30 cellular contexts compared by ENCODE assay signal in the genomic region with DNA sequence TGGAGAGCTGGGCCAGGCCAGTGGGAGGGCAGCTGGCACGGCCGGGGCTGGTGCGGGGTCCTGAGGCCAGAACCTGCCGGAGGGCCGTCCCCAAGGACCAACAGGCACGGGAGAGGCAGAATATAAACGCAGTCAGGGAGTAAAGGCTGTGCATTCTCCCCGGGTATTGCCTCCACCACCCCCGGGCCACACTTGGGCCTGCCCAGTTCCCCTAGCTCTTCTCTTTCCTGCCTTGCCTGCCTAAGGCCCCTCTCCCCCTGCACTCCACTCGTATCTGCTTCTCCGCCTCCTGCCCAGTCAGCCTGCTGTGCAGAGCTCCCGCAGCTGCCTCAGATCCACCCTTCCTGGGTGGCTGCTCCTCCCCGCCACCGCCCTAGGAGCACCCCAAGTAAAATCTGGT. TPM values are rescaled to one million over a fixed set of nuclear protein-coding genes. Genes with fewer than 3 reads are reported as not detected.
DNase-seq lines count a peak whose midpoint lies in the region; ATAC-seq and TF ChIP-seq lines count a peak whose summit lies in the region.
"Had no signal": no experiment of that assay in that cellular context is flagged by ENCODE, and none has a peak within 500 bp of the region (broad histone marks: within the 10 kb centered on the region; RNA-seq: fewer than 3 reads in every experiment).

No MANE protein-coding gene starts in this region.

- POLR2A ChIA-PET in CD4-positive, alpha-beta T cell (lab: Charles Lee) = no interaction called here

- intact Hi-C loops in body of pancreas (cut with DNase I) = no loop called here
- intact Hi-C loops in CD4-positive, alpha-beta T cell (cut with DNase I, micrococcal nuclease) = no loop called here

- H3K4me1 ChIP-seq in BLaER1 treated with 17β-estradiol and CSF1 and Interleukin-3, amounts not matched to agents 10 nM and 100 nM = peaks cover 27 to 49% (median 42%) of the 10 kb centered on the region in 10 experiments
- peaks cover 38% of the 10 kb centered on the region for H3K4me1 ChIP-seq in body of pancreas
- H3K4me1 ChIP-seq: prostate gland had no signal

- peak overlapping the region in 4 of 11 experiments; percentile 5 to 43 (median 23); a peak in 3 of 22 replicates for H3K27ac ChIP-seq in BLaER1 treated with 17β-estradiol and CSF1 and Interleukin-3, amounts not matched to agents 10 nM and 100 nM
- peak overlapping the region; percentile 4 to 44 (median 30) for H3K27ac ChIP-seq in body of pancreas
- H3K27ac ChIP-seq in CD4-positive, alpha-beta T cell (ENCODE audit: low read depth, low read length) = no peak overlapping the region
- H3K27ac ChIP-seq in coronary artery = no peak overlapping the region
- H3K27ac ChIP-seq: C4-2B, cardiac muscle cell, esophagus muscularis mucosa, heart left ventricle, KMS-11, prostate gland, tibial nerve had no signal

- H3K27me3 ChIP-seq in BLaER1 treated with 17β-estradiol and CSF1 and Interleukin-3, amounts not matched to agents 10 nM and 100 nM = peaks cover 0 to 17% (median 3%) of the 10 kb centered on the region in 11 experiments; a peak in 8 of 22 replicates
- H3K27me3 ChIP-seq in body of pancreas = no peaks in the 10 kb centered on the region
- H3K27me3 ChIP-seq in CD4-positive, alpha-beta T cell (ENCODE audit: control insufficient read depth, insufficient read depth, low read length) = no peaks in the 10 kb centered on the region
- H3K27me3 ChIP-seq: cardiac muscle cell, heart left ventricle, tibial nerve had no signal

- no peaks in the 10 kb centered on the region for H3K36me3 ChIP-seq in BLaER1 treated with 17β-estradiol and CSF1 and Interleukin-3, amounts not matched to agents 10 nM and 100 nM
- H3K36me3 ChIP-seq in body of pancreas (replicated peaks in 1 of 2; ENCODE audit: insufficient read depth in 1 of 2, low read depth in 2 of 2) = no peaks in the 10 kb centered on the region
- H3K36me3 ChIP-seq: cardiac muscle cell, esophagus muscularis mucosa, heart left ventricle, prostate gland, tibial nerve had no signal

- H3K4me1 Mint-ChIP-seq in mesothelial cell of epicardium (peaks cover 27% of the 10 kb centered on the region), progenitor cell of endocrine pancreas (ENCODE audit: low read depth) (peaks cover 17% of the 10 kb centered on the region)
- H3K4me1 Mint-ChIP-seq in CD4-positive, alpha-beta T cell (ENCODE audit: low read depth) = no peaks in the 10 kb centered on the region
- H3K4me1 Mint-ChIP-seq: activated CD4-positive, alpha-beta T cell treated with anti-CD3 and anti-CD28 coated beads, Interleukin-2, amount 10 ng/mL, durations not matched to agents 24 days and 14 days; activated naive CD8-positive, alpha-beta T cell treated with anti-CD3 and anti-CD28 coated beads, Interleukin-2, amount 10 ng/mL, durations not matched to agents 7 days and 5 days had no signal

- H3K4me3 ChIP-seq in BLaER1 treated with 17β-estradiol and CSF1 and Interleukin-3, amounts not matched to agents 10 nM and 100 nM = no peak overlapping the region
- no peak overlapping the region for H3K4me3 ChIP-seq in body of pancreas
- no peak overlapping the region for H3K4me3 ChIP-seq in coronary artery
- H3K4me3 ChIP-seq: cardiac muscle cell, heart left ventricle, prostate gland, tibial nerve had no signal

- 65 to 76% methylated on average over 12 to 14 of the region's 14 CpGs for WGBS in body of pancreas, 2 donors

- peak overlapping the region; percentile 41 for H3K27ac Mint-ChIP-seq in mesothelial cell of epicardium
- H3K27ac Mint-ChIP-seq in progenitor cell of endocrine pancreas = peak overlapping the region; percentile 79
- H3K27ac Mint-ChIP-seq in CD4-positive, alpha-beta T cell = no peak overlapping the region
- H3K27ac Mint-ChIP-seq: activated CD4-positive, alpha-beta T cell treated with anti-CD3 and anti-CD28 coated beads, Interleukin-2, amount 10 ng/mL, durations not matched to agents 24 days and 14 days; activated naive CD8-positive, alpha-beta T cell treated with anti-CD3 and anti-CD28 coated beads, Interleukin-2, amount 10 ng/mL, durations not matched to agents 7 days and 5 days; natural killer cell treated with Interleukin-12 subunit alpha and Interleukin-12 subunit beta and Interleukin-15 and Interleukin-18, amount 100 ng/mL, for 72 hours had no signal

- DNase-seq in body of pancreas (no peak), mesothelial cell of epicardium (ENCODE audit: low spot score in 2 of 2, unreplicated experiment in 2 of 2) (no peak), progenitor cell of endocrine pancreas (ENCODE audit: low spot score, unreplicated experiment) (no peak), LoVo (ENCODE audit: low spot score) (no peak), coronary artery (ENCODE audit: low spot score) (no peak)
- DNase-seq in CD4-positive, alpha-beta T cell = no peak
- DNase-seq: activated CD4-positive, alpha-beta T cell treated with anti-CD3 and anti-CD28 coated beads, Interleukin-2, amount 10 ng/mL, durations not matched to agents 24 days and 14 days; activated gamma-delta T cell treated with Interleukin-2 at 50 U/mL for 16 hours; activated naive CD8-positive, alpha-beta T cell treated with anti-CD3 and anti-CD28 coated beads, Interleukin-2, amount 10 ng/mL, durations not matched to agents 7 days and 5 days; activated T-cell treated with anti-CD3 and anti-CD28 coated beads, Interleukin-2, amount 50 U/mL, for 1 hour; aorta; cortex of kidney; DMS79; foreskin fibroblast; H9; NCI-H1417 treated with DMSO at 0.1 percent for 48 hours; NCI-H2029 treated with DMSO at 0.1 percent for 48 hours; NCI-H774; SIG-M5; stimulated activated CD4-positive, alpha-beta T cell treated with anti-CD3 and anti-CD28 coated beads, Interleukin-15, amount 100 ng/mL, for 24 hours; stimulated activated CD4-positive, alpha-beta T cell treated with anti-CD3 and anti-CD28 coated beads, Interleukin-4, amount 100 ng/mL, for 4 hours had no signal

- peak overlapping the region; percentile 51 to 84 (median 71) for H3K4me2 ChIP-seq in BLaER1 treated with 17β-estradiol and CSF1 and Interleukin-3, amounts not matched to agents 10 nM and 100 nM
- H3K4me2 ChIP-seq: KMS-11 had no signal

- CTCF ChIA-PET in CD4-positive, alpha-beta T cell (lab: Charles Lee) = no interaction called here

- H3K36me3 Mint-ChIP-seq in mesothelial cell of epicardium (peaks cover 4% of the 10 kb centered on the region), progenitor cell of endocrine pancreas (ENCODE audit: insufficient read depth) (peaks cover 13% of the 10 kb centered on the region)
- H3K36me3 Mint-ChIP-seq in CD4-positive, alpha-beta T cell (ENCODE audit: low read depth) = no peaks in the 10 kb centered on the region
- H3K36me3 Mint-ChIP-seq: natural killer cell treated with Interleukin-12 subunit alpha and Interleukin-12 subunit beta and Interleukin-15 and Interleukin-18, amount 100 ng/mL, for 72 hours had no signal

- TF ChIP-seq POLR2A in body of pancreas (IDR thresholded peaks at IDR 0.05) = peak in 1 of 3 donors; percentile 9

- H3K4me3 Mint-ChIP-seq in mesothelial cell of epicardium (no peak overlapping the region), progenitor cell of endocrine pancreas (ENCODE audit: low read depth) (no peak overlapping the region)
- H3K4me3 Mint-ChIP-seq in CD4-positive, alpha-beta T cell = no peak overlapping the region
- H3K4me3 Mint-ChIP-seq: activated CD4-positive, alpha-beta T cell treated with anti-CD3 and anti-CD28 coated beads, Interleukin-2, amount 10 ng/mL, durations not matched to agents 24 days and 14 days; activated naive CD8-positive, alpha-beta T cell treated with anti-CD3 and anti-CD28 coated beads, Interleukin-2, amount 10 ng/mL, durations not matched to agents 7 days and 5 days; H9; natural killer cell treated with Interleukin-12 subunit alpha and Interleukin-12 subunit beta and Interleukin-15 and Interleukin-18, amount 100 ng/mL, for 72 hours had no signal

- peaks cover 6 to 30% (median 26%) of the 10 kb centered on the region in 11 experiments; a peak in 18 of 22 replicates for H3K9me3 ChIP-seq in BLaER1 treated with 17β-estradiol and CSF1 and Interleukin-3, amounts not matched to agents 10 nM and 100 nM (replicated peaks in 1 of 11)
- no peaks in the 10 kb centered on the region for H3K9me3 ChIP-seq in body of pancreas
- no peaks in the 10 kb centered on the region for H3K9me3 ChIP-seq in CD4-positive, alpha-beta T cell (ENCODE audit: control insufficient read depth, low read length)
- H3K9me3 ChIP-seq: esophagus muscularis mucosa, heart left ventricle, prostate gland, tibial nerve had no signal

- H3K9me3 Mint-ChIP-seq in mesothelial cell of epicardium (no peaks in the 10 kb centered on the region), progenitor cell of endocrine pancreas (ENCODE audit: low read depth) (no peaks in the 10 kb centered on the region)
- H3K9me3 Mint-ChIP-seq in CD4-positive, alpha-beta T cell = no peaks in the 10 kb centered on the region
- H3K9me3 Mint-ChIP-seq: natural killer cell treated with Interleukin-12 subunit alpha and Interleukin-12 subunit beta and Interleukin-15 and Interleukin-18, amount 100 ng/mL, for 72 hours had no signal

- TF ChIP-seq CTCF in body of pancreas (IDR thresholded peaks at IDR 0.05) (no peak), mesothelial cell of epicardium (IDR thresholded peaks at IDR 0.05; ENCODE audit: unreplicated experiment) (no peak), progenitor cell of endocrine pancreas (IDR thresholded peaks at IDR 0.05; ENCODE audit: unreplicated experiment) (no peak), coronary artery (IDR thresholded peaks at IDR 0.05) (no peak)
- no peak for TF ChIP-seq CTCF in CD4-positive, alpha-beta T cell (IDR thresholded peaks at IDR 0.05)

- ATAC-seq in body of pancreas = no peak
- no peak for ATAC-seq in CD4-positive, alpha-beta T cell (ENCODE audit: poor library complexity)
- ATAC-seq: heart left ventricle; natural killer cell treated with Interleukin-12 subunit alpha and Interleukin-12 subunit beta and Interleukin-15 and Interleukin-18, amount 100 ng/mL, for 72 hours had no signal

- H3K27me3 Mint-ChIP-seq in mesothelial cell of epicardium (ENCODE audit: low read depth) = no peaks in the 10 kb centered on the region
- no peaks in the 10 kb centered on the region for H3K27me3 Mint-ChIP-seq in progenitor cell of endocrine pancreas
- H3K27me3 Mint-ChIP-seq in CD4-positive, alpha-beta T cell = no peaks in the 10 kb centered on the region
- H3K27me3 Mint-ChIP-seq: activated CD4-positive, alpha-beta T cell treated with anti-CD3 and anti-CD28 coated beads, Interleukin-2, amount 10 ng/mL, durations not matched to agents 24 days and 14 days; activated naive CD8-positive, alpha-beta T cell treated with anti-CD3 and anti-CD28 coated beads, Interleukin-2, amount 10 ng/mL, durations not matched to agents 7 days and 5 days; natural killer cell treated with Interleukin-12 subunit alpha and Interleukin-12 subunit beta and Interleukin-15 and Interleukin-18, amount 100 ng/mL, for 72 hours had no signal

- H4K20me1 ChIP-seq in BLaER1 treated with 17β-estradiol and CSF1 and Interleukin-3, amounts not matched to agents 10 nM and 100 nM = 0 out of 22 replicates have a peak, but pooled peaks cover 0 to 5% (median 0%) of the 10 kb centered on the region in 11 experiments

- H3K9ac ChIP-seq in BLaER1 treated with 17β-estradiol and CSF1 and Interleukin-3, amounts not matched to agents 10 nM and 100 nM = peak overlapping the region in 10 of 11 experiments; percentile 23 to 60 (median 41); a peak in 18 of 22 replicates
- H3K9ac ChIP-seq: KMS-11 had no signal

RNA-seq across cellular contexts. Expression of gene RPH3AL, which starts 5.0 kb away (rescaled TPM):
- total RNA-seq in body of pancreas = 10 to 100 TPM; 77.1 to 89.5 TPM
- total RNA-seq in mesothelial cell of epicardium = 13.6 to 16.9 TPM (median 15.4 TPM) in 3 replicates
- total RNA-seq in progenitor cell of endocrine pancreas = 47.6 and 47.8 TPM in 2 replicates
- 1 to 10 TPM; 2.4 to 2.8 TPM for total RNA-seq in CD4-positive, alpha-beta T cell

Comparison
In these comparisons a context has a peak if more than half of its experiments do, and no peak if none do; other contexts are left out.
1. H3K27ac ChIP-seq: peak in body of pancreas (4 of 4); none in CD4-positive, alpha-beta T cell (single experiment) and coronary artery (0 of 2).